Comparison of ENCODE assay signal across 8 cellular contexts in the genomic region with DNA sequence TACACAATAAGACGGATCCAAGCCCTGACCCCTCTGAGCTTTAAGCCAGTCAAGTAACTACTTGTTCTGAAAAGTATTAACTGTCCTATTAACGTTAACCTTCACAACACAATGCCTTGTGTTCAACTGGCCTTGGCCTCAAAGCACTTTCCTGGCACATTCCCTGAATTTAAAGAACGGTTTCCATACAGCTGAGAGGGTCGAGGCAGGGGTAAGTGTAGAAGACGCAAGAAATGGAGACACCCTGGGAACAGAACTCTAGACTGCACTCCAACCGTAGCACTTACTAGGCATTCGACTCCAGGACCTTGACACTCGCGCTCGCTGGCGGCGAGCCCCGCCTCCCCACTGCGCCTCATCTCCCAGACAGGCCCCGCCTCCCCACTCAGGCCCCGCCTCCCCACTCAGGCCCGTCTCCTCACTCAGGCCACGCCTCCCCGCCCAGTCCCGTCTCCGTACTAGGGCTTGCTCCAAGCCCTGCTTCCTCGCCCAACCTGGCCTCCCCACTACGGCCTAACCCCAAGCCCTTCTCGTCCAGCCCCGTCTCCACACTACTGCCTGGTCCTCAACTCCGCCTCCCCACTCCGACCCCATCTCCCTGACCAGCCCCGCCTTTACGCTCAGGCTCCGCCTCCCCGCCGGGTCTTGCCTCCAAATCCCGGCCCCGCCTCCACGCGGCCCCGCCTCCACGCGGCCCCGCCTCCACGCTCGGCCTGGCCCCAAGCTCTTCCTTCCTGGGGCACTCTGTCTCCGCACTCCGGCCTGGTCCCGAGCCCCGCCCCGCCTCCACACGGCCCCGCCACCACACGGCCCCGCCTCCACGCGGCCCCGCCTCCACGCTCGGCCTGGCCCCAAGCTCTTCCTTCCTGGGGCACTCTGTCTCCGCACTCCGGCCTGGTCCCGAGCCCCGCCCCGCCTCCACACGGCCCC. TPM values are rescaled to one million over a fixed set of nuclear protein-coding genes. Genes with fewer than 3 reads are reported as not detected.
DNase-seq lines count a peak whose midpoint lies in the region; ATAC-seq and TF ChIP-seq lines count a peak whose summit lies in the region.

No MANE protein-coding gene starts in this region.

- no peaks in the 10 kb centered on the region for H3K9me3 ChIP-seq in spleen

- peak overlapping the region; percentile 87 to 99 (median 94) for H3K27ac ChIP-seq in spleen

- TF ChIP-seq CTCF in AG04449 (IDR thresholded peaks at IDR 0.05; ENCODE audit: insufficient read depth, low read length, missing control alignments) (no peak), WTC11 (IDR thresholded peaks at IDR 0.05) (no peak), cardiac fibroblast (IDR thresholded peaks at IDR 0.05; ENCODE audit: low read depth, low read length) (no peak), spleen (IDR thresholded peaks at IDR 0.05 in 8 of 11, conservative IDR thresholded peaks at IDR 0.05 in 3 of 11) (peak in 1 of 11 experiments; percentile 12)

- DNase-seq in AG04449 (ENCODE audit: low read depth, low spot score) (peak; percentile 63), NCI-H2227 treated with DMSO at 0.1 percent for 48 hours (lab: John Stamatoyannopoulos, UW) (peak; percentile 98), WTC11 (ENCODE audit: low spot score) (peak; percentile 97), cardiac fibroblast (ENCODE audit: low read depth in 2 of 2) (peak; percentile 96 to 98), iris pigment epithelial cell (ENCODE audit: low read depth) (peak; percentile 95), spleen (peak; percentile 100)

- peak overlapping the region; percentile 92 for H3K4me3 Mint-ChIP-seq in WTC11

- peaks cover 9% of the 10 kb centered on the region for H3K9me3 Mint-ChIP-seq in WTC11

- peaks cover 18% of the 10 kb centered on the region for H3K27me3 Mint-ChIP-seq in WTC11 (ENCODE audit: low read depth)

- no peak for TF ChIP-seq POLR2A in spleen (IDR thresholded peaks at IDR 0.05)

- no peaks in the 10 kb centered on the region for H3K36me3 Mint-ChIP-seq in WTC11

- H3K4me3 ChIP-seq in AG04449 (ENCODE audit: low read depth, low read length) (peak overlapping the region; percentile 79), cardiac fibroblast (replicated peaks in 1 of 2; ENCODE audit: low read depth in 2 of 2, low read length in 2 of 2) (peak overlapping the region; percentile 68 to 84), spleen (peak overlapping the region; percentile 33 to 91 (median 53))

- ATAC-seq in GM18909 (IDR thresholded peaks at IDR 0.05; ENCODE audit: poor library complexity, unreplicated experiment) (peak; percentile 66), HG03159 (IDR thresholded peaks at IDR 0.05; ENCODE audit: unreplicated experiment) (peak; percentile 63), WTC11 (peak; percentile 69)

- CTCF ChIA-PET in AG04449 (lab: Yijun Ruan, JAX) (interaction anchor here (1.0 to 12.5 kb wide), 2 partner anchors 157 to 166 kb away, joined by 3 to 197 read pairs; no protein-coding TSS in a partner anchor), WTC11 (lab: Charles Lee) (interaction anchor here (0.8 to 1.5 kb wide), 5 partner anchors 147 to 572 kb away, joined by 3 to 4 read pairs (median 3); no protein-coding TSS in a partner anchor)

- intact Hi-C loops in spleen (cut with DNase I; ENCODE audit: low total_unique reads) = no loop called here

- peaks cover 20 to 63% (median 45%) of the 10 kb centered on the region in 6 donors for H3K4me1 ChIP-seq in spleen

- H3K27me3 ChIP-seq in spleen (replicated peaks in 1 of 7) = no peaks in the 10 kb centered on the region

- POLR2A ChIA-PET in AG04449 (lab: Yijun Ruan, JAX) (interaction anchor here (0.9 to 1.3 kb wide), 3 partner anchors 10 to 171 kb away, joined by 3 to 4 read pairs (median 3); no protein-coding TSS in a partner anchor), WTC11 (lab: Charles Lee) (interaction anchor here (0.5 to 1.3 kb wide), 5 partner anchors 46 to 326 kb away, joined by 3 to 8 read pairs (median 3); a partner anchor contains a TSS)

- H3K4me1 Mint-ChIP-seq in WTC11 = peaks cover 20% of the 10 kb centered on the region

- peaks cover 0 to 3% (median 0%) of the 10 kb centered on the region in 6 donors for H3K36me3 ChIP-seq in spleen

- H3K27ac Mint-ChIP-seq in WTC11 = peak overlapping the region; percentile 94

- WGBS in spleen, 5 donors = 1 to 2% (median 2%) methylated on average over 48 to 62 of the region's 62 CpGs

TF ChIP-seq in WTC11, 78 proteins besides CTCF, POLR2A, EP300 and RAD21 (continues in another document):
- TF ChIP-seq, protein P1, sequence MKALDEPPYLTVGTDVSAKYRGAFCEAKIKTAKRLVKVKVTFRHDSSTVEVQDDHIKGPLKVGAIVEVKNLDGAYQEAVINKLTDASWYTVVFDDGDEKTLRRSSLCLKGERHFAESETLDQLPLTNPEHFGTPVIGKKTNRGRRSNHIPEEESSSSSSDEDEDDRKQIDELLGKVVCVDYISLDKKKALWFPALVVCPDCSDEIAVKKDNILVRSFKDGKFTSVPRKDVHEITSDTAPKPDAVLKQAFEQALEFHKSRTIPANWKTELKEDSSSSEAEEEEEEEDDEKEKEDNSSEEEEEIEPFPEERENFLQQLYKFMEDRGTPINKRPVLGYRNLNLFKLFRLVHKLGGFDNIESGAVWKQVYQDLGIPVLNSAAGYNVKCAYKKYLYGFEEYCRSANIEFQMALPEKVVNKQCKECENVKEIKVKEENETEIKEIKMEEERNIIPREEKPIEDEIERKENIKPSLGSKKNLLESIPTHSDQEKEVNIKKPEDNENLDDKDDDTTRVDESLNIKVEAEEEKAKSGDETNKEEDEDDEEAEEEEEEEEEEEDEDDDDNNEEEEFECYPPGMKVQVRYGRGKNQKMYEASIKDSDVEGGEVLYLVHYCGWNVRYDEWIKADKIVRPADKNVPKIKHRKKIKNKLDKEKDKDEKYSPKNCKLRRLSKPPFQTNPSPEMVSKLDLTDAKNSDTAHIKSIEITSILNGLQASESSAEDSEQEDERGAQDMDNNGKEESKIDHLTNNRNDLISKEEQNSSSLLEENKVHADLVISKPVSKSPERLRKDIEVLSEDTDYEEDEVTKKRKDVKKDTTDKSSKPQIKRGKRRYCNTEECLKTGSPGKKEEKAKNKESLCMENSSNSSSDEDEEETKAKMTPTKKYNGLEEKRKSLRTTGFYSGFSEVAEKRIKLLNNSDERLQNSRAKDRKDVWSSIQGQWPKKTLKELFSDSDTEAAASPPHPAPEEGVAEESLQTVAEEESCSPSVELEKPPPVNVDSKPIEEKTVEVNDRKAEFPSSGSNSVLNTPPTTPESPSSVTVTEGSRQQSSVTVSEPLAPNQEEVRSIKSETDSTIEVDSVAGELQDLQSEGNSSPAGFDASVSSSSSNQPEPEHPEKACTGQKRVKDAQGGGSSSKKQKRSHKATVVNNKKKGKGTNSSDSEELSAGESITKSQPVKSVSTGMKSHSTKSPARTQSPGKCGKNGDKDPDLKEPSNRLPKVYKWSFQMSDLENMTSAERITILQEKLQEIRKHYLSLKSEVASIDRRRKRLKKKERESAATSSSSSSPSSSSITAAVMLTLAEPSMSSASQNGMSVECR (CRISPR knock-in tag; IDR thresholded peaks at IDR 0.05; ENCODE audit: borderline replicate concordance) = no peak
- no peak for TF ChIP-seq ZNF423 (CRISPR knock-in tag; IDR thresholded peaks at IDR 0.05)
- no peak for TF ChIP-seq NFYB (CRISPR knock-in tag; conservative IDR thresholded peaks at IDR 0.05; ENCODE audit: low read depth)
- TF ChIP-seq ZNF138 (CRISPR knock-in tag; conservative IDR thresholded peaks at IDR 0.05) = no peak
- TF ChIP-seq SP1 (CRISPR knock-in tag; conservative IDR thresholded peaks at IDR 0.05) = peak; percentile 85
- TF ChIP-seq, protein P2, sequence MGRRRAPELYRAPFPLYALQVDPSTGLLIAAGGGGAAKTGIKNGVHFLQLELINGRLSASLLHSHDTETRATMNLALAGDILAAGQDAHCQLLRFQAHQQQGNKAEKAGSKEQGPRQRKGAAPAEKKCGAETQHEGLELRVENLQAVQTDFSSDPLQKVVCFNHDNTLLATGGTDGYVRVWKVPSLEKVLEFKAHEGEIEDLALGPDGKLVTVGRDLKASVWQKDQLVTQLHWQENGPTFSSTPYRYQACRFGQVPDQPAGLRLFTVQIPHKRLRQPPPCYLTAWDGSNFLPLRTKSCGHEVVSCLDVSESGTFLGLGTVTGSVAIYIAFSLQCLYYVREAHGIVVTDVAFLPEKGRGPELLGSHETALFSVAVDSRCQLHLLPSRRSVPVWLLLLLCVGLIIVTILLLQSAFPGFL (CRISPR knock-in tag; IDR thresholded peaks at IDR 0.05; ENCODE audit: borderline replicate concordance) = no peak
- TF ChIP-seq, protein P3, sequence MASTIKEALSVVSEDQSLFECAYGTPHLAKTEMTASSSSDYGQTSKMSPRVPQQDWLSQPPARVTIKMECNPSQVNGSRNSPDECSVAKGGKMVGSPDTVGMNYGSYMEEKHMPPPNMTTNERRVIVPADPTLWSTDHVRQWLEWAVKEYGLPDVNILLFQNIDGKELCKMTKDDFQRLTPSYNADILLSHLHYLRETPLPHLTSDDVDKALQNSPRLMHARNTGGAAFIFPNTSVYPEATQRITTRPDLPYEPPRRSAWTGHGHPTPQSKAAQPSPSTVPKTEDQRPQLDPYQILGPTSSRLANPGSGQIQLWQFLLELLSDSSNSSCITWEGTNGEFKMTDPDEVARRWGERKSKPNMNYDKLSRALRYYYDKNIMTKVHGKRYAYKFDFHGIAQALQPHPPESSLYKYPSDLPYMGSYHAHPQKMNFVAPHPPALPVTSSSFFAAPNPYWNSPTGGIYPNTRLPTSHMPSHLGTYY (CRISPR knock-in tag; IDR thresholded peaks at IDR 0.05) = no peak
- TF ChIP-seq RELA (CRISPR knock-in tag; IDR thresholded peaks at IDR 0.05; ENCODE audit: borderline replicate concordance) = no peak
- no peak for TF ChIP-seq ZNF317 (CRISPR knock-in tag; IDR thresholded peaks at IDR 0.05; ENCODE audit: borderline replicate concordance, low read depth)
- TF ChIP-seq, protein P4, sequence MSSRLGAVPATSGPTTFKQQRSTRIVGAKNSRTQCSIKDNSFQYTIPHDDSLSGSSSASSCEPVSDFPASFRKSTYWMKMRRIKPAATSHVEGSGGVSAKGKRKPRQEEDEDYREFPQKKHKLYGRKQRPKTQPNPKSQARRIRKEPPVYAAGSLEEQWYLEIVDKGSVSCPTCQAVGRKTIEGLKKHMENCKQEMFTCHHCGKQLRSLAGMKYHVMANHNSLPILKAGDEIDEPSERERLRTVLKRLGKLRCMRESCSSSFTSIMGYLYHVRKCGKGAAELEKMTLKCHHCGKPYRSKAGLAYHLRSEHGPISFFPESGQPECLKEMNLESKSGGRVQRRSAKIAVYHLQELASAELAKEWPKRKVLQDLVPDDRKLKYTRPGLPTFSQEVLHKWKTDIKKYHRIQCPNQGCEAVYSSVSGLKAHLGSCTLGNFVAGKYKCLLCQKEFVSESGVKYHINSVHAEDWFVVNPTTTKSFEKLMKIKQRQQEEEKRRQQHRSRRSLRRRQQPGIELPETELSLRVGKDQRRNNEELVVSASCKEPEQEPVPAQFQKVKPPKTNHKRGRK (CRISPR knock-in tag; IDR thresholded peaks at IDR 0.05; ENCODE audit: borderline replicate concordance) = no peak
- TF ChIP-seq TEAD1 (CRISPR knock-in tag; IDR thresholded peaks at IDR 0.05) = no peak

RNA-seq across cellular contexts. Expression of a gene that starts 0.9 kb away (rescaled TPM):
- total RNA-seq in WTC11 (2021) (9.0 to 12.5 TPM (median 10.6 TPM) in 3 replicates), spleen (10 to 100 TPM; 30.6 to 39.9 (median 35.4) TPM)
- polyA plus RNA-seq in spleen = 10 to 100 TPM; 10.4 to 10.9 (median 10.8) TPM

Comparison
In these comparisons a context has a peak if more than half of its experiments do, and no peak if none do; other contexts are left out.
1. Peak in every context shown above with its lines: DNase-seq, ATAC-seq, H3K4me3 ChIP-seq and H3K27ac ChIP-seq.